In the genomic region with DNA sequence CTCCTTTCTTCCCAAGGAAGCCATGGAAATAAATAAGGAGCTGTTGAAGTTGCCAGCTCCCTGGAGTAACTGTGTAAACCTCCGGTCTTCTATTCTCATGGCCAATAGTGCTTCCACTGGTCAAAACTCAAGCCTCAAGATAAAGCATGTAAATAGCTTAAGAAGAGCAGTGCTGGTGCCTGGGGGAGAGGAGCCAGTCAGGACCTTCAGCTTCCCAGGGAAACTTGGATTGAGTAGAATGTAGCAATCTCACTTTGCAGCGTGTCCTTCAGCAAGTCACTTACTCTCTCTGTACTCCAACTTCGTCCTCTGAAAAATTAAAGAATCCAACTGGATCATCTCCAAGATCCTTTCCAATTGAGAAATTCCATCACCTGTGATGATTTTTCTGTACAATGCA, we compare ENCODE assay signal across 2 cellular contexts.
TF ChIP-seq lines count a peak whose summit lies in the region.

No MANE protein-coding gene starts in this region.

TF ChIP-seq in SK-N-SH, 30 proteins besides CTCF, POLR2A, EP300 and RAD21 (continued from another document):
- TF ChIP-seq, protein P1, sequence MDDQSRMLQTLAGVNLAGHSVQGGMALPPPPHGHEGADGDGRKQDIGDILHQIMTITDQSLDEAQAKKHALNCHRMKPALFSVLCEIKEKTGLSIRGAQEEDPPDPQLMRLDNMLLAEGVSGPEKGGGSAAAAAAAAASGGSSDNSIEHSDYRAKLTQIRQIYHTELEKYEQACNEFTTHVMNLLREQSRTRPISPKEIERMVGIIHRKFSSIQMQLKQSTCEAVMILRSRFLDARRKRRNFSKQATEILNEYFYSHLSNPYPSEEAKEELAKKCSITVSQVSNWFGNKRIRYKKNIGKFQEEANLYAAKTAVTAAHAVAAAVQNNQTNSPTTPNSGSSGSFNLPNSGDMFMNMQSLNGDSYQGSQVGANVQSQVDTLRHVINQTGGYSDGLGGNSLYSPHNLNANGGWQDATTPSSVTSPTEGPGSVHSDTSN (IDR thresholded peaks at IDR 0.05), result no peak
- TF ChIP-seq, protein P2, sequence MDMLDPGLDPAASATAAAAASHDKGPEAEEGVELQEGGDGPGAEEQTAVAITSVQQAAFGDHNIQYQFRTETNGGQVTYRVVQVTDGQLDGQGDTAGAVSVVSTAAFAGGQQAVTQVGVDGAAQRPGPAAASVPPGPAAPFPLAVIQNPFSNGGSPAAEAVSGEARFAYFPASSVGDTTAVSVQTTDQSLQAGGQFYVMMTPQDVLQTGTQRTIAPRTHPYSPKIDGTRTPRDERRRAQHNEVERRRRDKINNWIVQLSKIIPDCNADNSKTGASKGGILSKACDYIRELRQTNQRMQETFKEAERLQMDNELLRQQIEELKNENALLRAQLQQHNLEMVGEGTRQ (IDR thresholded peaks at IDR 0.05; ENCODE audit: borderline replicate concordance, low read depth, low read length), result no peak
- TF ChIP-seq FOXJ3 (CRISPR knock-in tag; IDR thresholded peaks at IDR 0.05), result no peak
- no peak for TF ChIP-seq JUND (IDR thresholded peaks at IDR 0.05)
- TF ChIP-seq, protein P3, sequence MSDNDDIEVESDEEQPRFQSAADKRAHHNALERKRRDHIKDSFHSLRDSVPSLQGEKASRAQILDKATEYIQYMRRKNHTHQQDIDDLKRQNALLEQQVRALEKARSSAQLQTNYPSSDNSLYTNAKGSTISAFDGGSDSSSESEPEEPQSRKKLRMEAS (IDR thresholded peaks at IDR 0.05; ENCODE audit: low read depth), result no peak
- no peak for TF ChIP-seq ELF1 (IDR thresholded peaks at IDR 0.05)
- TF ChIP-seq MXI1 (IDR thresholded peaks at IDR 0.05; ENCODE audit: low read depth, low read length), result no peak
- no peak for TF ChIP-seq EZH2phosphoT487 (IDR thresholded peaks at IDR 0.05; ENCODE audit: borderline replicate concordance, low read depth)
- no peak for TF ChIP-seq NRF1 (IDR thresholded peaks at IDR 0.05; ENCODE audit: low read depth, low read length)
- no peak for TF ChIP-seq SIN3A (IDR thresholded peaks at IDR 0.05; ENCODE audit: borderline replicate concordance, low read depth, low read length)
TF ChIP-seq in SK-N-SH: peak in this region for 0.

TF ChIP-seq in SK-N-SH treated with all-trans-retinoic acid at 6 μM for 48 hours, 23 proteins besides CTCF, POLR2A, EP300 and RAD21 (continued from another document):
- TF ChIP-seq, protein P4, sequence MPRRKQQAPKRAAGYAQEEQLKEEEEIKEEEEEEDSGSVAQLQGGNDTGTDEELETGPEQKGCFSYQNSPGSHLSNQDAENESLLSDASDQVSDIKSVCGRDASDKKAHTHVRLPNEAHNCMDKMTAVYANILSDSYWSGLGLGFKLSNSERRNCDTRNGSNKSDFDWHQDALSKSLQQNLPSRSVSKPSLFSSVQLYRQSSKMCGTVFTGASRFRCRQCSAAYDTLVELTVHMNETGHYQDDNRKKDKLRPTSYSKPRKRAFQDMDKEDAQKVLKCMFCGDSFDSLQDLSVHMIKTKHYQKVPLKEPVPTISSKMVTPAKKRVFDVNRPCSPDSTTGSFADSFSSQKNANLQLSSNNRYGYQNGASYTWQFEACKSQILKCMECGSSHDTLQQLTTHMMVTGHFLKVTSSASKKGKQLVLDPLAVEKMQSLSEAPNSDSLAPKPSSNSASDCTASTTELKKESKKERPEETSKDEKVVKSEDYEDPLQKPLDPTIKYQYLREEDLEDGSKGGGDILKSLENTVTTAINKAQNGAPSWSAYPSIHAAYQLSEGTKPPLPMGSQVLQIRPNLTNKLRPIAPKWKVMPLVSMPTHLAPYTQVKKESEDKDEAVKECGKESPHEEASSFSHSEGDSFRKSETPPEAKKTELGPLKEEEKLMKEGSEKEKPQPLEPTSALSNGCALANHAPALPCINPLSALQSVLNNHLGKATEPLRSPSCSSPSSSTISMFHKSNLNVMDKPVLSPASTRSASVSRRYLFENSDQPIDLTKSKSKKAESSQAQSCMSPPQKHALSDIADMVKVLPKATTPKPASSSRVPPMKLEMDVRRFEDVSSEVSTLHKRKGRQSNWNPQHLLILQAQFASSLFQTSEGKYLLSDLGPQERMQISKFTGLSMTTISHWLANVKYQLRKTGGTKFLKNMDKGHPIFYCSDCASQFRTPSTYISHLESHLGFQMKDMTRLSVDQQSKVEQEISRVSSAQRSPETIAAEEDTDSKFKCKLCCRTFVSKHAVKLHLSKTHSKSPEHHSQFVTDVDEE (CRISPR knock-in tag; IDR thresholded peaks at IDR 0.05), result no peak
- TF ChIP-seq, protein P5, sequence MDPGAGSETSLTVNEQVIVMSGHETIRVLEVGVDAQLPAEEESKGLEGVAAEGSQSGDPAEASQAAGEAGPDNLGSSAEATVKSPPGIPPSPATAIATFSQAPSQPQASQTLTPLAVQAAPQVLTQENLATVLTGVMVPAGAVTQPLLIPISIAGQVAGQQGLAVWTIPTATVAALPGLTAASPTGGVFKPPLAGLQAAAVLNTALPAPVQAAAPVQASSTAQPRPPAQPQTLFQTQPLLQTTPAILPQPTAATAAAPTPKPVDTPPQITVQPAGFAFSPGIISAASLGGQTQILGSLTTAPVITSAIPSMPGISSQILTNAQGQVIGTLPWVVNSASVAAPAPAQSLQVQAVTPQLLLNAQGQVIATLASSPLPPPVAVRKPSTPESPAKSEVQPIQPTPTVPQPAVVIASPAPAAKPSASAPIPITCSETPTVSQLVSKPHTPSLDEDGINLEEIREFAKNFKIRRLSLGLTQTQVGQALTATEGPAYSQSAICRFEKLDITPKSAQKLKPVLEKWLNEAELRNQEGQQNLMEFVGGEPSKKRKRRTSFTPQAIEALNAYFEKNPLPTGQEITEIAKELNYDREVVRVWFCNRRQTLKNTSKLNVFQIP (CRISPR knock-in tag; IDR thresholded peaks at IDR 0.05; ENCODE audit: borderline replicate concordance, low read depth), result no peak
- TF ChIP-seq ARNTL (CRISPR knock-in tag; IDR thresholded peaks at IDR 0.05; ENCODE audit: borderline replicate concordance, low read depth), result no peak
- TF ChIP-seq, protein P6, sequence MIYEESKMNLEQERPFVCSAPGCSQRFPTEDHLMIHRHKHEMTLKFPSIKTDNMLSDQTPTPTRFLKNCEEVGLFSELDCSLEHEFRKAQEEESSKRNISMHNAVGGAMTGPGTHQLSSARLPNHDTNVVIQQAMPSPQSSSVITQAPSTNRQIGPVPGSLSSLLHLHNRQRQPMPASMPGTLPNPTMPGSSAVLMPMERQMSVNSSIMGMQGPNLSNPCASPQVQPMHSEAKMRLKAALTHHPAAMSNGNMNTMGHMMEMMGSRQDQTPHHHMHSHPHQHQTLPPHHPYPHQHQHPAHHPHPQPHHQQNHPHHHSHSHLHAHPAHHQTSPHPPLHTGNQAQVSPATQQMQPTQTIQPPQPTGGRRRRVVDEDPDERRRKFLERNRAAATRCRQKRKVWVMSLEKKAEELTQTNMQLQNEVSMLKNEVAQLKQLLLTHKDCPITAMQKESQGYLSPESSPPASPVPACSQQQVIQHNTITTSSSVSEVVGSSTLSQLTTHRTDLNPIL (CRISPR knock-in tag; IDR thresholded peaks at IDR 0.05; ENCODE audit: low read depth), result no peak
- no peak for TF ChIP-seq BACH2 (CRISPR knock-in tag; IDR thresholded peaks at IDR 0.05; ENCODE audit: borderline replicate concordance)
